In the genomic region with DNA sequence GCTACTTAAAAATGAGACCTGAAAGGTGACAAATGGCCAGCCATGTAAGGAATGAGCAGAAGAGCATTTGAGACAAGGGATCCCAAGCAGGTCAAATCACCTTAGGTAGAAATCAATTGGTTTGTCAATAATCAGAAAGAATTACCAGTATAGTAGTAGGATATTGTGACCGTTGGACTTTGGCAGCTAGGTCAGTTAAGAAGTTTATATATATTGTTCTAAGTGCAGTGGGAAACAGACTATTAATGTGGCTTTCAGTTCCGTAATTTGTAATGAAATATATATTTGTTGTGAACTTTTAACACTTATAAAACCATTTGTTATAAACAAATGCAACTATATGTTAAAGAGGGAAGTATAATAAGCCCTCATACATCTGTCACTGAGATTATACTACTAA, we compare ENCODE assay signal across 1 cellular context.
TF ChIP-seq lines count a peak whose summit lies in the region.

No MANE protein-coding gene starts in this region.

TF ChIP-seq in GM12878, 131 proteins besides CTCF, POLR2A, EP300 and RAD21 (continued from another document and continues in another):
- TF ChIP-seq SKIL (IDR thresholded peaks at IDR 0.05; ENCODE audit: low read depth, poor library complexity, severe bottlenecking), result no peak
- TF ChIP-seq SP1 (IDR thresholded peaks at IDR 0.05; ENCODE audit: low read depth, low read length), result no peak
- no peak for TF ChIP-seq KLF5 (IDR thresholded peaks at IDR 0.05; ENCODE audit: partially characterized antibody)
- 0 out of 2 replicates have a peak, but pooled peaks have one; percentile 42 for TF ChIP-seq BMI1 (IDR thresholded peaks at IDR 0.05; ENCODE audit: borderline replicate concordance)
- TF ChIP-seq ATF7 (IDR thresholded peaks at IDR 0.05; ENCODE audit: low read depth), result 0 out of 2 replicates have a peak, but pooled peaks have one; percentile 17
- no peak for TF ChIP-seq NR2C1 (IDR thresholded peaks at IDR 0.05)
- TF ChIP-seq ZSCAN29 (IDR thresholded peaks at IDR 0.05), result no peak
- no peak for TF ChIP-seq PRDM15 (CRISPR knock-in tag; IDR thresholded peaks at IDR 0.05)
- TF ChIP-seq SPI1 (IDR thresholded peaks at IDR 0.05; ENCODE audit: borderline replicate concordance, insufficient read depth, low read depth, low read length), result peak; percentile 43; the same call in 1 of the 2 replicates
- no peak for TF ChIP-seq ZBED1 (IDR thresholded peaks at IDR 0.05; ENCODE audit: borderline replicate concordance)
- no peak for TF ChIP-seq ATF2 (IDR thresholded peaks at IDR 0.05; ENCODE audit: low read length)
- no peak for TF ChIP-seq SIN3A (IDR thresholded peaks at IDR 0.05; ENCODE audit: low read depth, low read length)
- TF ChIP-seq CBX3 (IDR thresholded peaks at IDR 0.05; ENCODE audit: borderline replicate concordance, low read depth), result no peak
- TF ChIP-seq CEBPB (IDR thresholded peaks at IDR 0.05; ENCODE audit: borderline replicate concordance in 1 of 2, low read depth in 2 of 2, low read length in 2 of 2), result no peak
- peak; percentile 87 for TF ChIP-seq MTA2 (IDR thresholded peaks at IDR 0.05; ENCODE audit: low read depth)
- TF ChIP-seq PKNOX1 (IDR thresholded peaks at IDR 0.05), result no peak
- no peak for TF ChIP-seq ESRRA (IDR thresholded peaks at IDR 0.05; ENCODE audit: low read length)
- TF ChIP-seq TCF3 (IDR thresholded peaks at IDR 0.05; ENCODE audit: borderline replicate concordance, insufficient read depth, low read depth, low read length), result no peak
- TF ChIP-seq ZBTB11 (CRISPR knock-in tag; IDR thresholded peaks at IDR 0.05), result no peak
- TF ChIP-seq SRF (IDR thresholded peaks at IDR 0.05; ENCODE audit: low read depth in 2 of 2, low read length in 2 of 2), result no peak
- no peak for TF ChIP-seq CHD4 (IDR thresholded peaks at IDR 0.05)
- no peak for TF ChIP-seq SREBF1 (IDR thresholded peaks at IDR 0.05; ENCODE audit: low read length)
- peak; percentile 49; the same call in 1 of the 2 replicates for TF ChIP-seq DPF2 (IDR thresholded peaks at IDR 0.05)
- TF ChIP-seq PAX5 (IDR thresholded peaks at IDR 0.05; ENCODE audit: borderline replicate concordance, low read depth, low read length), result no peak
- no peak for TF ChIP-seq IRF5 (IDR thresholded peaks at IDR 0.05; ENCODE audit: borderline replicate concordance)
- TF ChIP-seq, protein P1, sequence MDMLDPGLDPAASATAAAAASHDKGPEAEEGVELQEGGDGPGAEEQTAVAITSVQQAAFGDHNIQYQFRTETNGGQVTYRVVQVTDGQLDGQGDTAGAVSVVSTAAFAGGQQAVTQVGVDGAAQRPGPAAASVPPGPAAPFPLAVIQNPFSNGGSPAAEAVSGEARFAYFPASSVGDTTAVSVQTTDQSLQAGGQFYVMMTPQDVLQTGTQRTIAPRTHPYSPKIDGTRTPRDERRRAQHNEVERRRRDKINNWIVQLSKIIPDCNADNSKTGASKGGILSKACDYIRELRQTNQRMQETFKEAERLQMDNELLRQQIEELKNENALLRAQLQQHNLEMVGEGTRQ (IDR thresholded peaks at IDR 0.05; ENCODE audit: borderline replicate concordance, low read depth, low read length), result no peak
- TF ChIP-seq HDGF (IDR thresholded peaks at IDR 0.05), result no peak
- TF ChIP-seq NR2F1 (conservative IDR thresholded peaks at IDR 0.05), result peak; percentile 54
- no peak for TF ChIP-seq STAT3 (IDR thresholded peaks at IDR 0.05; ENCODE audit: low read depth, low read length)
- TF ChIP-seq SMAD1 (IDR thresholded peaks at IDR 0.05; ENCODE audit: low read depth, partially characterized antibody), result no peak
- no peak; a peak in 1 of 4 replicates for TF ChIP-seq IKZF2 (IDR thresholded peaks at IDR 0.05)
- no peak for TF ChIP-seq KAT2A (conservative IDR thresholded peaks at IDR 0.05; ENCODE audit: control insufficient read depth, low read depth, low read length)
- TF ChIP-seq, protein P2, sequence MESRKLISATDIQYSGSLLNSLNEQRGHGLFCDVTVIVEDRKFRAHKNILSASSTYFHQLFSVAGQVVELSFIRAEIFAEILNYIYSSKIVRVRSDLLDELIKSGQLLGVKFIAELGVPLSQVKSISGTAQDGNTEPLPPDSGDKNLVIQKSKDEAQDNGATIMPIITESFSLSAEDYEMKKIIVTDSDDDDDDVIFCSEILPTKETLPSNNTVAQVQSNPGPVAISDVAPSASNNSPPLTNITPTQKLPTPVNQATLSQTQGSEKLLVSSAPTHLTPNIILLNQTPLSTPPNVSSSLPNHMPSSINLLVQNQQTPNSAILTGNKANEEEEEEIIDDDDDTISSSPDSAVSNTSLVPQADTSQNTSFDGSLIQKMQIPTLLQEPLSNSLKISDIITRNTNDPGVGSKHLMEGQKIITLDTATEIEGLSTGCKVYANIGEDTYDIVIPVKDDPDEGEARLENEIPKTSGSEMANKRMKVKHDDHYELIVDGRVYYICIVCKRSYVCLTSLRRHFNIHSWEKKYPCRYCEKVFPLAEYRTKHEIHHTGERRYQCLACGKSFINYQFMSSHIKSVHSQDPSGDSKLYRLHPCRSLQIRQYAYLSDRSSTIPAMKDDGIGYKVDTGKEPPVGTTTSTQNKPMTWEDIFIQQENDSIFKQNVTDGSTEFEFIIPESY (IDR thresholded peaks at IDR 0.05), result no peak
- no peak for TF ChIP-seq HDAC2 (IDR thresholded peaks at IDR 0.05)
- TF ChIP-seq, protein P3, sequence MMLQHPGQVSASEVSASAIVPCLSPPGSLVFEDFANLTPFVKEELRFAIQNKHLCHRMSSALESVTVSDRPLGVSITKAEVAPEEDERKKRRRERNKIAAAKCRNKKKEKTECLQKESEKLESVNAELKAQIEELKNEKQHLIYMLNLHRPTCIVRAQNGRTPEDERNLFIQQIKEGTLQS (IDR thresholded peaks at IDR 0.05; ENCODE audit: borderline replicate concordance, extremely low read depth, low read depth, low read length), result no peak
- TF ChIP-seq SMC3 (IDR thresholded peaks at IDR 0.05; ENCODE audit: borderline replicate concordance, low read length), result no peak
- no peak for TF ChIP-seq TBL1XR1 (IDR thresholded peaks at IDR 0.05; ENCODE audit: low read depth, low read length)
- TF ChIP-seq CBX5 (IDR thresholded peaks at IDR 0.05; ENCODE audit: low read depth), result no peak
- TF ChIP-seq SIX5 (IDR thresholded peaks at IDR 0.05; ENCODE audit: low read depth, low read length, severe bottlenecking), result no peak
